11 cellular contexts compared by ENCODE assay signal in genomic region chr2:202990501-202990900, GRCh38.
"Had no signal": no experiment of that assay in that cellular context is flagged by ENCODE, and none has a peak within 500 bp of the region (broad histone marks: within the 10 kb centered on the region; RNA-seq: fewer than 3 reads in every experiment).

No MANE protein-coding gene starts in this region.

- H3K9ac ChIP-seq: GM23248 had no signal

- H3K36me3 ChIP-seq: HAP-1 had no signal

- H3K4me1 ChIP-seq: HAP-1 had no signal

- H3K27ac ChIP-seq: GM23248 had no signal

- H3K9me3 ChIP-seq: HAP-1 had no signal

- ATAC-seq: GM23338, HCT116 had no signal

- DNase-seq: GM23248, GOT3, H7, H9, HCEC 1CT, HFFc6 had no signal

- H3K4me3 ChIP-seq: GM23248, GM23338, HAP-1 had no signal

- H2AFZ ChIP-seq: GM23248, GM23338 had no signal

- FAIRE-seq: H1, H54 had no signal

- H3K4me2 ChIP-seq: GM23338 had no signal
